ENCODE assay signal across 13 cellular contexts in the genomic region with DNA sequence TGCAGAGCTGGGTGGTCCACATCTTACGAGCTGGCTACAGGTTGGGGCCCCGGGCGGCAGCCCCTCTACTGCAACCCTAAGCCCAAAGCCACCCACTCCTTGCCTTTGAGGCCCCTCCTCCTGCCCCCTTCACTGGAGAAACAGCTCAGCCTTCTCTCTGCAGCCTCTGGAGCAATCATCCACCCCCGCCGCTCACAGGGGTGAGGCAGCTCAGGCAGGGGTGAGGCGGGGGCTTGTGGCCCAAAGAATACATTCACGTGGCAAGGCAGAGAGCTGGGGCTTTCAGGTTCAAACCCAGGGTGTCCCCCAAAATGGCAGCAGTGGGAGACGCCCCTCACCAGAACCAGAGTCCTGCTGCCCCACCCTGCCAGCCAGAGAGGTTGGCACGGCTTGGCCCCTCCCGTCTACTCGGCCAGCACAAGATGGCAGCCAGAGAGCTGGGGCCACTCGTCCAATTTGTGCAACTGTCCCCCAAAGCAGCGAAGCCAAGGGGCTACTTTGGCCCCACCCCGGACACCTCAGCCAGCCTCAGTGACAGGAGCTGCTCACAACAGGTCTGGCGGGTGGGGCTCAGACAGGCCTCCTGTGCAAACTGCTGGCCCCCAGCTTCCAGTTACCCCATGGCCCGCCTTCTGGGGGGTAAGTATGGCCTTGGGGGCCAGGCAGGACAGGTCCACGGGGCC. TPM values are rescaled to one million over a fixed set of nuclear protein-coding genes. Genes with fewer than 3 reads are reported as not detected.
DNase-seq lines count a peak whose midpoint lies in the region; ATAC-seq and TF ChIP-seq lines count a peak whose summit lies in the region.
"Had no signal": no experiment of that assay in that cellular context is flagged by ENCODE, and none has a peak within 500 bp of the region (broad histone marks: within the 10 kb centered on the region; RNA-seq: fewer than 3 reads in every experiment).

No MANE protein-coding gene starts in this region.

- H3K27ac ChIP-seq in heart left ventricle (peak overlapping the region in 7 of 12 donors; percentile 10 to 67 (median 28)), muscle layer of colon (ENCODE audit: low read depth, low read length) (peak overlapping the region; percentile 24)
- H3K27ac ChIP-seq: BLaER1 had no signal

- TF ChIP-seq CTCF in heart left ventricle (IDR thresholded peaks at IDR 0.05) = no peak

- peaks cover 3 to 93% (median 90%) of the 10 kb centered on the region in 9 donors for H3K36me3 ChIP-seq in heart left ventricle
- peaks cover 73% of the 10 kb centered on the region for H3K36me3 ChIP-seq in adipocyte (ENCODE audit: control insufficient read depth, insufficient read depth, low read length, severe bottlenecking)
- H3K36me3 ChIP-seq in muscle layer of colon (ENCODE audit: insufficient read depth, low read length) = peaks cover 67% of the 10 kb centered on the region

- peak in 1 of 5 donors; percentile 61 for DNase-seq in heart left ventricle
- DNase-seq in cardiac septum (ENCODE audit: low spot score) = no peak
- no peak for DNase-seq in adipocyte (ENCODE audit: low read depth)
- no peak for DNase-seq in MV-4-11 (lab: John Stamatoyannopoulos, UW)

- H3K4me3 ChIP-seq in heart left ventricle (no peak overlapping the region), adipocyte (ENCODE audit: low read length) (no peak overlapping the region), muscle layer of colon (ENCODE audit: low read depth in 1 of 2, low read length in 2 of 2) (no peak overlapping the region)
- H3K4me3 ChIP-seq: BLaER1 had no signal

- 78 to 89% (median 84%) methylated on average over 15 to 17 of the region's 17 CpGs for WGBS in heart left ventricle, 4 donors

- no peak for TF ChIP-seq POLR2A in heart left ventricle (IDR thresholded peaks at IDR 0.05)

- H3K9me3 ChIP-seq in heart left ventricle (no peaks in the 10 kb centered on the region), adipocyte (ENCODE audit: control insufficient read depth, low read length) (no peaks in the 10 kb centered on the region), muscle layer of colon (ENCODE audit: low read length) (no peaks in the 10 kb centered on the region)
- H3K9me3 ChIP-seq: BLaER1 had no signal

- H3K4me1 ChIP-seq in heart left ventricle (peaks cover 0 to 43% (median 14%) of the 10 kb centered on the region in 12 donors), adipocyte (ENCODE audit: control insufficient read depth, insufficient read depth, low read length) (peaks cover 28% of the 10 kb centered on the region), muscle layer of colon (ENCODE audit: insufficient read depth, low read length) (peaks cover 8% of the 10 kb centered on the region)

- intact Hi-C loops in heart left ventricle (cut with DNase I) (loop anchor here in 1 of 10 donors (5.0 kb wide), 1 partner anchor 208 kb away; no protein-coding TSS in a partner anchor), cardiac septum (cut with DNase I) (no loop called here)

- peak overlapping the region; percentile 31 for H3K9ac ChIP-seq in adipocyte (ENCODE audit: low read length)
- no peak overlapping the region for H3K9ac ChIP-seq in muscle layer of colon (ENCODE audit: low read length)

- ATAC-seq in heart left ventricle (peak in 2 of 4 donors; percentile 0 to 5), HG03039 (IDR thresholded peaks at IDR 0.05; ENCODE audit: unreplicated experiment) (no peak), HG03135 (IDR thresholded peaks at IDR 0.05; ENCODE audit: unreplicated experiment) (no peak), HG02763 (IDR thresholded peaks at IDR 0.05; ENCODE audit: unreplicated experiment) (no peak)

- H3K27me3 ChIP-seq in heart left ventricle (no peaks in the 10 kb centered on the region), adipocyte (replicated peaks; ENCODE audit: control insufficient read depth, insufficient read depth, low read length) (no peaks in the 10 kb centered on the region), muscle layer of colon (ENCODE audit: control insufficient read depth in 1 of 2, insufficient read depth in 2 of 2, low read length in 2 of 2) (no peaks in the 10 kb centered on the region)
- H3K27me3 ChIP-seq: BLaER1 had no signal

RNA-seq across cellular contexts. Expression of a gene that starts 7.2 kb away (rescaled TPM):
- 100 to 1,000 TPM in 7 of 9 donors, 10 to 100 TPM in 2; 94.8 to 188 (median 122) TPM for total RNA-seq in heart left ventricle
- 100 to 1,000 TPM in 1 of 2 donors, 10 to 100 TPM in 1; 48.0 to 199 TPM for polyA plus RNA-seq in heart left ventricle
- 123 TPM for total RNA-seq in cardiac septum

RNA-seq across cellular contexts. Expression of a gene that starts 13.3 kb away (rescaled TPM):
- total RNA-seq in heart left ventricle (10 to 100 TPM; 14.1 to 31.7 (median 23.2) TPM), cardiac septum (23.9 TPM)
- polyA plus RNA-seq in heart left ventricle = 10 to 100 TPM; 12.9 to 23.8 TPM

RNA-seq across cellular contexts. Expression of a gene that starts 24.5 kb away (rescaled TPM):
- total RNA-seq in heart left ventricle (not detected), cardiac septum (not detected)
- not detected for polyA plus RNA-seq in heart left ventricle
- total RNA-seq: HT1080, lower leg skin, SK-MEL-5, skeletal muscle tissue had no signal

RNA-seq across cellular contexts. Expression of a gene that starts 25.2 kb away (rescaled TPM):
- 10 to 100 TPM; 24.1 to 41.3 (median 28.9) TPM for total RNA-seq in heart left ventricle
- polyA plus RNA-seq in heart left ventricle = 10 to 100 TPM; 42.1 to 62.4 TPM
- 25.1 TPM for total RNA-seq in cardiac septum

RNA-seq across cellular contexts. Expression of a gene that starts 39.4 kb away (rescaled TPM):
- total RNA-seq in heart left ventricle (under 1 TPM in 4 of 9 donors, not detected in 5; 0.15 to 0.59 (median 0.45) TPM), cardiac septum (0.13 TPM)
- under 1 TPM; 0.08 to 0.37 TPM for polyA plus RNA-seq in heart left ventricle
- total RNA-seq: HT1080 had no signal
